In the genomic region with DNA sequence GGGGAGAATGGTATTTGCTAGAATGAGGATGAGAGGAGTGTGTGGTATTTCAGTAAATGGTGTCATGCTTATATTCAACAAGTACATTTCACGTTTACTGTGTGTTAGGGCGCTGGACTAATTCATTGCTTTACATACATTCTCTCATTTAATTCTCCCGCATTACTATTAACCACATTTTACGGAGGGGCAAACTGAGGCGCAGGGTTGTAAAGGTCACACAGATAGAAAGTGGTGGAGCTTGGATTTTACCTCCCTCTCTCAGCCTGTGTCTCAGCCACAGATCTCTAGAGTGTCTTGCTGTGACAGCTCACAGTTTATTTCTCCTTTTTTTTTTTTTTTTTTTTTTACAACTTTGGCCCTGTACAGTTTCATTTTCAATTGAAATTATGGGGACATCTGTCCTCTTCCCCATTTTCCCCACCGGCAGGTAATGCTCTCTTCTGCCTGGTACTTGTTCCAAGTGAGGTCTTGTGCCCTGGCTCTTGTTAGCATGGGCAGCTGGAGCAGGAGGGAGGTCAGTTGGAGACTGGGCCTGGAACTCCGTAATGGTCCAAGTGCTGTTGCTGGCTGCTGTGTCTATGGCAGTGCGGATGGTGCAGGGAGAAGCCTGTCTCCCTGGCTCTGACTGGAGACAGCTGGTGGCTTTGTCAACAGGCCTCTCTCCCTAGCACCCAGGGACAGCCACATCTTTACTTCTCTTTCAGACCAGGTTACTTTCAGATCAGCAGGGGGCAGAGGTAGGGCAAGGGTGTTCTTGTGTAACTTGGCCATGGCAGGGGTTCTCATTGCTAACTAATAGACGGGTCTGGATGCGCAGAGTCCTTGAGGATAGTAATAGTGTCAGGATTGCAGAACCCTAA, we compare ENCODE assay signal across 8 cellular contexts. TPM values are rescaled to one million over a fixed set of nuclear protein-coding genes. Genes with fewer than 3 reads are reported as not detected.
DNase-seq lines count a peak whose midpoint lies in the region; ATAC-seq and TF ChIP-seq lines count a peak whose summit lies in the region.

No MANE protein-coding gene starts in this region.

- no peak overlapping the region for H2AFZ ChIP-seq in GM23338

- no peaks in the 10 kb centered on the region for H3K36me3 Mint-ChIP-seq in CD4-positive, alpha-beta T cell (ENCODE audit: low read depth)
- H3K36me3 Mint-ChIP-seq in GM23338 (ENCODE audit: low read depth) (peaks cover 4% of the 10 kb centered on the region), endodermal cell (ENCODE audit: low read depth) (peaks cover 8% of the 10 kb centered on the region), mesothelial cell of epicardium (no peaks in the 10 kb centered on the region)

- no peaks in the 10 kb centered on the region for H3K9me3 Mint-ChIP-seq in CD4-positive, alpha-beta T cell
- no peaks in the 10 kb centered on the region for H3K9me3 Mint-ChIP-seq in GM23338
- H3K9me3 Mint-ChIP-seq in endodermal cell, result no peaks in the 10 kb centered on the region
- H3K9me3 Mint-ChIP-seq in mesothelial cell of epicardium, result no peaks in the 10 kb centered on the region

- peak overlapping the region; percentile 87 for H3K4me2 ChIP-seq in GM23338

- H3K27ac ChIP-seq in CD4-positive, alpha-beta T cell (ENCODE audit: low read depth, low read length), result no peak overlapping the region
- H3K27ac ChIP-seq in GM23338 (ENCODE audit: low read depth), result peak overlapping the region; percentile 96; the same call in 1 of the 2 replicates
- peak overlapping the region; percentile 96 for H3K27ac ChIP-seq in SJSA1
- H3K27ac ChIP-seq in endodermal cell (ENCODE audit: low read depth, low read length), result peak overlapping the region; percentile 98
- H3K27ac ChIP-seq in vagina, result peak overlapping the region; percentile 94

- peaks cover 11% of the 10 kb centered on the region for H3K4me1 Mint-ChIP-seq in CD4-positive, alpha-beta T cell (ENCODE audit: low read depth)
- H3K4me1 Mint-ChIP-seq in GM23338 (peaks cover 71% of the 10 kb centered on the region), endodermal cell (peaks cover 57% of the 10 kb centered on the region), mesothelial cell of epicardium (peaks cover 59% of the 10 kb centered on the region)

- no peak for TF ChIP-seq CTCF in CD4-positive, alpha-beta T cell (IDR thresholded peaks at IDR 0.05)
- peak in 1 of 2 experiments; percentile 22; a peak in 1 of 4 replicates for TF ChIP-seq CTCF in GM23338 (conservative IDR thresholded peaks at IDR 0.05; ENCODE audit: low read depth in 2 of 2)
- no peak for TF ChIP-seq CTCF in endodermal cell (conservative IDR thresholded peaks at IDR 0.05)
- TF ChIP-seq CTCF in mesothelial cell of epicardium (IDR thresholded peaks at IDR 0.05; ENCODE audit: unreplicated experiment), result no peak
- peak in 1 of 3 experiments; percentile 23 for TF ChIP-seq CTCF in vagina (IDR thresholded peaks at IDR 0.05)

- H3K79me2 ChIP-seq in GM23338 (replicated peaks; ENCODE audit: insufficient read depth), result peaks cover 59% of the 10 kb centered on the region

- CTCF ChIA-PET in CD4-positive, alpha-beta T cell (lab: Charles Lee), result no interaction called here

- peaks cover 60% of the 10 kb centered on the region for H3K4me1 ChIP-seq in GM23338 (ENCODE audit: insufficient read depth)
- H3K4me1 ChIP-seq in SJSA1 (replicated peaks), result peaks cover 71% of the 10 kb centered on the region
- peaks cover 14% of the 10 kb centered on the region for H3K4me1 ChIP-seq in endodermal cell (ENCODE audit: control insufficient read depth, insufficient read depth, low read length)
- peaks cover 71% of the 10 kb centered on the region for H3K4me1 ChIP-seq in vagina

- H3K4me3 Mint-ChIP-seq in CD4-positive, alpha-beta T cell, result peak overlapping the region; percentile 79
- peak overlapping the region; percentile 76 for H3K4me3 Mint-ChIP-seq in GM23338
- H3K4me3 Mint-ChIP-seq in endodermal cell, result peak overlapping the region; percentile 73
- H3K4me3 Mint-ChIP-seq in mesothelial cell of epicardium, result peak overlapping the region; percentile 69

- H3K27me3 Mint-ChIP-seq in CD4-positive, alpha-beta T cell, result peaks cover 21% of the 10 kb centered on the region
- peaks cover 13% of the 10 kb centered on the region for H3K27me3 Mint-ChIP-seq in GM23338 (ENCODE audit: insufficient read depth, low read depth, poor library complexity)
- H3K27me3 Mint-ChIP-seq in endodermal cell (ENCODE audit: insufficient read depth), result no peaks in the 10 kb centered on the region
- H3K27me3 Mint-ChIP-seq in mesothelial cell of epicardium (ENCODE audit: low read depth), result no peaks in the 10 kb centered on the region

- DNase-seq in CD4-positive, alpha-beta T cell, result no peak
- DNase-seq in GM23338 (ENCODE audit: low spot score) (no peak), SJSA1 (ENCODE audit: low read depth in 1 of 2, low spot score in 2 of 2) (peak in 1 of 2 experiments; percentile 65), endodermal cell (no peak), mesothelial cell of epicardium (ENCODE audit: low spot score in 2 of 2, unreplicated experiment in 2 of 2) (no peak), vagina (ENCODE audit: extremely low spot score in 2 of 2) (no peak), NCI-H345 (lab: John Stamatoyannopoulos, UW) (no peak)

- peak overlapping the region; percentile 90 for H3K4me3 ChIP-seq in GM23338
- peak overlapping the region; percentile 99 for H3K4me3 ChIP-seq in SJSA1
- peak overlapping the region; percentile 84 for H3K4me3 ChIP-seq in endodermal cell (ENCODE audit: low read length)
- peak overlapping the region; percentile 75 to 96 for H3K4me3 ChIP-seq in vagina

- ATAC-seq in CD4-positive, alpha-beta T cell (ENCODE audit: poor library complexity), result no peak
- ATAC-seq in GM23338 (no peak), GM21367 (IDR thresholded peaks at IDR 0.05; ENCODE audit: unreplicated experiment) (no peak)

- H4K20me1 ChIP-seq in GM23338 (replicated peaks; ENCODE audit: insufficient read depth), result peaks cover 36% of the 10 kb centered on the region

- H3K9me3 ChIP-seq in CD4-positive, alpha-beta T cell (ENCODE audit: control insufficient read depth, low read length), result no peaks in the 10 kb centered on the region
- H3K9me3 ChIP-seq in SJSA1 (replicated peaks) (no peaks in the 10 kb centered on the region), endodermal cell (ENCODE audit: control insufficient read depth, low read length) (no peaks in the 10 kb centered on the region), vagina (no peaks in the 10 kb centered on the region)

- peaks cover 16% of the 10 kb centered on the region; the same call in 1 of the 2 replicates for H3F3A ChIP-seq in GM23338 (replicated peaks; ENCODE audit: low read depth)

- TF ChIP-seq POLR2A in vagina (IDR thresholded peaks at IDR 0.05), result no peak

- no peaks in the 10 kb centered on the region for H3K36me3 ChIP-seq in GM23338 (ENCODE audit: insufficient read depth)
- peaks cover 41% of the 10 kb centered on the region for H3K36me3 ChIP-seq in SJSA1
- peaks cover 6% of the 10 kb centered on the region for H3K36me3 ChIP-seq in endodermal cell (ENCODE audit: control insufficient read depth, insufficient read depth, low read length)
- H3K36me3 ChIP-seq in vagina, result no peaks in the 10 kb centered on the region

- H3K9ac ChIP-seq in endodermal cell (ENCODE audit: extremely low read depth, low read length, poor library complexity, severe bottlenecking), result peak overlapping the region; percentile 83

- no peaks in the 10 kb centered on the region for H3K27me3 ChIP-seq in CD4-positive, alpha-beta T cell (ENCODE audit: control insufficient read depth, insufficient read depth, low read length)
- H3K27me3 ChIP-seq in GM23338 (ENCODE audit: insufficient read depth) (no peaks in the 10 kb centered on the region), SJSA1 (replicated peaks) (no peaks in the 10 kb centered on the region), endodermal cell (ENCODE audit: control insufficient read depth, insufficient read depth, low read length, poor library complexity, severe bottlenecking) (no peaks in the 10 kb centered on the region), vagina (no peaks in the 10 kb centered on the region)

- WGBS in endodermal cell (ENCODE audit: insufficient coverage in 1 of 2, insufficient read length in 1 of 2), 2 experiments, result 80 to 83% methylated on average over 4 to 10 of the region's 10 CpGs

- H3K27ac Mint-ChIP-seq in CD4-positive, alpha-beta T cell, result no peak overlapping the region
- H3K27ac Mint-ChIP-seq in GM23338 (peak overlapping the region; percentile 60; the same call in 1 of the 2 replicates), endodermal cell (peak overlapping the region; percentile 75), mesothelial cell of epicardium (peak overlapping the region; percentile 93)

- H3K9me2 ChIP-seq in GM23338 (ENCODE audit: insufficient read depth), result no peaks in the 10 kb centered on the region

- POLR2A ChIA-PET in CD4-positive, alpha-beta T cell (lab: Charles Lee), result interaction anchor here (0.6 to 1.4 kb wide), 2 partner anchors 32 to 37 kb away, joined by 3 to 5 read pairs; no protein-coding TSS in a partner anchor

- intact Hi-C loops in CD4-positive, alpha-beta T cell (cut with DNase I, micrococcal nuclease), result no loop called here
- intact Hi-C loops in vagina (cut with DNase I), result no loop called here

TF ChIP-seq in GM23338, 12 proteins besides CTCF, POLR2A, EP300 and RAD21 (continues in another document):
- TF ChIP-seq EZH2 (IDR thresholded peaks at IDR 0.05; ENCODE audit: low read depth, unreplicated experiment), result no peak
- TF ChIP-seq STAT1 (IDR thresholded peaks at IDR 0.05; ENCODE audit: unreplicated experiment), result no peak
- TF ChIP-seq CREB1 (CRISPR knock-in tag; IDR thresholded peaks at IDR 0.05; ENCODE audit: low read depth), result no peak
- no peak for TF ChIP-seq ZNF114 (CRISPR knock-in tag; IDR thresholded peaks at IDR 0.05)
- TF ChIP-seq JUNB (IDR thresholded peaks at IDR 0.05; ENCODE audit: unreplicated experiment), result no peak
- TF ChIP-seq POLR2AphosphoS5 (IDR thresholded peaks at IDR 0.05; ENCODE audit: low read depth), result no peak
- no peak for TF ChIP-seq NANOG (IDR thresholded peaks at IDR 0.05; ENCODE audit: borderline replicate concordance)

RNA-seq across cellular contexts. Expression of a gene that starts 20.5 kb away (rescaled TPM):
- 1 to 10 TPM; 1.1 to 1.6 TPM for total RNA-seq in CD4-positive, alpha-beta T cell
- 76.6 and 85.0 TPM in 2 replicates for total RNA-seq in GM23338 (2014; rRNA removed; shearing (Covaris generic))
- 7.3 and 8.5 TPM in 2 replicates for polyA plus RNA-seq in GM23338 (2016; fragmentation: Nextera tagmentation; extraction: Ambion mirVana)
- total RNA-seq in SJSA1 (2014; rRNA removed; shearing (Covaris generic)), result 65.0 and 87.8 TPM in 2 replicates
- total RNA-seq in endodermal cell (10 to 100 TPM; 53.3 to 71.7 TPM), mesothelial cell of epicardium (129 to 132 TPM (median 132 TPM) in 3 replicates), vagina (73.9 TPM)
- 40.7 TPM for polyA plus RNA-seq in endodermal cell (2013, experiment 1 of 2)
- polyA plus RNA-seq in endodermal cell (2013, experiment 2 of 2), result 37.5 TPM

RNA-seq across cellular contexts. Expression of a gene that starts 37.9 kb away (rescaled TPM):
- total RNA-seq in CD4-positive, alpha-beta T cell, result 1,000 to 10,000 TPM; 5,224 to 5,317 TPM
- total RNA-seq in GM23338 (2014; rRNA removed; shearing (Covaris generic)), result 1,443 and 1,506 TPM in 2 replicates
- polyA plus RNA-seq in GM23338 (2016; fragmentation: Nextera tagmentation; extraction: Ambion mirVana), result 2,790 and 2,911 TPM in 2 replicates
- total RNA-seq in SJSA1 (2014; rRNA removed; shearing (Covaris generic)), result 2,445 and 3,427 TPM in 2 replicates
- total RNA-seq in endodermal cell (1,000 to 10,000 TPM; 2,313 to 2,316 TPM), mesothelial cell of epicardium (2,586 to 2,705 TPM (median 2,627 TPM) in 3 replicates), vagina (3,194 TPM)
- 1,931 TPM for polyA plus RNA-seq in endodermal cell (2013, experiment 1 of 2)
- 1,875 TPM for polyA plus RNA-seq in endodermal cell (2013, experiment 2 of 2)

Comparison
In these comparisons a context has a peak if more than half of its experiments do, and no peak if none do; other contexts are left out.
1. RNA of a gene that starts 20.5 kb away (total RNA-seq): 129 to 132 TPM in mesothelial cell of epicardium, 76.6 to 85.0 TPM in GM23338, 73.9 TPM in vagina (single experiment), 53.3 to 71.7 TPM in endodermal cell and 65.0 to 87.8 TPM in SJSA1; 1.1 to 1.6 TPM in CD4-positive, alpha-beta T cell; every median in the first group is over 10 times any median in the second.
2. Peak in every context shown above with its lines, with median percentiles within 50 percentile points of each other: H3K4me3 Mint-ChIP-seq and H3K4me3 ChIP-seq.